9 cellular contexts compared by ENCODE assay signal in the genomic region with DNA sequence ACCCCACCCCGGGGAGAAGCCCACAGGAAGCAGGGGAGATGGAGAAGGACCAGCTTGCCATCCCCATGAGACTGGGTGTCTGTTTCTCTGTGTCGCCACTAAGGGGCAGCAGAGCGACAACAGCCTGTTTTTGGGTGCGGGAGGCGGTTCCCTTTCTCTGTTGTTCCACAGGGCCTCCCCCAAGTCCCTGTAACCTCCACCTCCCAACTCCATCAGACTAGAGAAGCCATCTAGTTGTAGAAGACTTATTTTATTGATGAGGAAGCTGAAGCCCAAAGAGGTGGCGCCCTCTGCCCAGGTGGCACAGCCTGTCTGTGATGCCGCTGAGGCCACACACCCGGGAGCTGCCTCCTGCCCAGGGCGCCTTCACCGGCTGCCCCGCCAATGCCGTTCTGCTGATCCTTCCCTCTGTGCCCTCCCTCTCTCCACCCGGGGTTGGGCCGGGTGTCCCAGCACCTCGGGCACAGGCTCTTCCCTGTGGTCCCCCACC. TPM values are rescaled to one million over a fixed set of nuclear protein-coding genes. Genes with fewer than 3 reads are reported as not detected.
DNase-seq lines count a peak whose midpoint lies in the region; ATAC-seq, FAIRE-seq and TF ChIP-seq lines count a peak whose summit lies in the region.
"Had no signal": no experiment of that assay in that cellular context is flagged by ENCODE, and none has a peak within 500 bp of the region (broad histone marks: within the 10 kb centered on the region; RNA-seq: fewer than 3 reads in every experiment).

No MANE protein-coding gene starts in this region.

- H3K9me3 Mint-ChIP-seq in activated T-helper 1 cell treated with anti-CD3 and anti-CD28 coated beads, Interleukin-12 subunit alpha, Interleukin-12 subunit beta, Interleukin-2, Interleukin-4 antibody, amounts not matched to agents 30 ng/mL and 10 ng/mL and 1 ng/mL, durations not matched to agents 14 hours and 24 hours and 36 hours, result no peaks in the 10 kb centered on the region
- H3K9me3 Mint-ChIP-seq: T-helper 1 cell treated with Interleukin-12 subunit alpha and Interleukin-12 subunit beta and Interleukin-4 antibody, amounts not matched to agents 30 μg/mL and 1 μg/mL, for 36 hours had no signal

- no peaks in the 10 kb centered on the region for H4K20me1 ChIP-seq in osteoblast (ENCODE audit: insufficient read depth, low read length)

- H3K27me3 ChIP-seq in osteoblast (ENCODE audit: insufficient read depth, low read length), result no peaks in the 10 kb centered on the region

- no peak for FAIRE-seq in RCC 7860 (lab: Jason Lieb, UNC)

- H3K4me1 Mint-ChIP-seq in activated T-helper 1 cell treated with anti-CD3 and anti-CD28 coated beads, Interleukin-12 subunit alpha, Interleukin-12 subunit beta, Interleukin-2, Interleukin-4 antibody, amounts not matched to agents 30 ng/mL and 10 ng/mL and 1 ng/mL, durations not matched to agents 14 hours and 24 hours and 36 hours (ENCODE audit: low read depth), result no peaks in the 10 kb centered on the region

- intact Hi-C loops in activated T-helper 1 cell treated with anti-CD3 and anti-CD28 coated beads, Interleukin-12 subunit alpha, Interleukin-12 subunit beta, Interleukin-2, Interleukin-4 antibody, amounts not matched to agents 30 ng/mL and 10 ng/mL and 1 ng/mL, durations not matched to agents 14 hours and 24 hours and 36 hours (cut with micrococcal nuclease), result loop anchor here (1.0 to 5.0 kb wide), 3 partner anchors 24 to 163 kb away; no protein-coding TSS in a partner anchor

- no peaks in the 10 kb centered on the region for H3K36me3 Mint-ChIP-seq in activated T-helper 1 cell treated with anti-CD3 and anti-CD28 coated beads, Interleukin-12 subunit alpha, Interleukin-12 subunit beta, Interleukin-2, Interleukin-4 antibody, amounts not matched to agents 30 ng/mL and 10 ng/mL and 1 ng/mL, durations not matched to agents 14 hours and 24 hours and 36 hours (ENCODE audit: low read depth)

- no peak overlapping the region for H3K27ac Mint-ChIP-seq in activated T-helper 1 cell treated with anti-CD3 and anti-CD28 coated beads, Interleukin-12 subunit alpha, Interleukin-12 subunit beta, Interleukin-2, Interleukin-4 antibody, amounts not matched to agents 30 ng/mL and 10 ng/mL and 1 ng/mL, durations not matched to agents 14 hours and 24 hours and 36 hours
- H3K27ac Mint-ChIP-seq: T-helper 1 cell treated with Interleukin-12 subunit alpha and Interleukin-12 subunit beta and Interleukin-4 antibody, amounts not matched to agents 30 μg/mL and 1 μg/mL, for 36 hours had no signal

- H3K4me3 ChIP-seq in osteoblast (ENCODE audit: insufficient read depth, low read length), result no peak overlapping the region

- peak overlapping the region; percentile 99 for H3K27ac ChIP-seq in osteoblast (ENCODE audit: low read depth, low read length)

- no peak overlapping the region for H3K4me3 Mint-ChIP-seq in activated T-helper 1 cell treated with anti-CD3 and anti-CD28 coated beads, Interleukin-12 subunit alpha, Interleukin-12 subunit beta, Interleukin-2, Interleukin-4 antibody, amounts not matched to agents 30 ng/mL and 10 ng/mL and 1 ng/mL, durations not matched to agents 14 hours and 24 hours and 36 hours
- H3K4me3 Mint-ChIP-seq: T-helper 1 cell treated with Interleukin-12 subunit alpha and Interleukin-12 subunit beta and Interleukin-4 antibody, amounts not matched to agents 30 μg/mL and 1 μg/mL, for 36 hours had no signal

- TF ChIP-seq CTCF in osteoblast (IDR thresholded peaks at IDR 0.05; ENCODE audit: extremely low read depth, low read depth, low read length), result peak; percentile 72

- H3K27me3 Mint-ChIP-seq in activated T-helper 1 cell treated with anti-CD3 and anti-CD28 coated beads, Interleukin-12 subunit alpha, Interleukin-12 subunit beta, Interleukin-2, Interleukin-4 antibody, amounts not matched to agents 30 ng/mL and 10 ng/mL and 1 ng/mL, durations not matched to agents 14 hours and 24 hours and 36 hours (ENCODE audit: insufficient read depth), result peaks cover 6% of the 10 kb centered on the region

- peak overlapping the region; percentile 60 for H2AFZ ChIP-seq in osteoblast (ENCODE audit: low read length)

- peak; percentile 49 for ATAC-seq in HG03432 (IDR thresholded peaks at IDR 0.05; ENCODE audit: unreplicated experiment)
- ATAC-seq in GM19328 (IDR thresholded peaks at IDR 0.05; ENCODE audit: unreplicated experiment), result no peak

- no peak overlapping the region for H3K4me2 ChIP-seq in osteoblast (ENCODE audit: insufficient read depth, low read length)

- DNase-seq in D341Med (ENCODE audit: low spot score) (peak; percentile 82), RCC 7860 (ENCODE audit: low spot score) (peak; percentile 25), fibroblast of peridontal ligament (ENCODE audit: extremely low read depth) (peak; percentile 66), osteoblast (ENCODE audit: insufficient read length, low spot score, missing footprints) (peak; percentile 97), ecto neural progenitor cell (ENCODE audit: low spot score) (no peak)
- peak; percentile 64 for DNase-seq in activated T-helper 1 cell treated with anti-CD3 and anti-CD28 coated beads, Interleukin-12 subunit alpha, Interleukin-12 subunit beta, Interleukin-2, Interleukin-4 antibody, amounts not matched to agents 30 ng/mL and 10 ng/mL and 1 ng/mL, durations not matched to agents 14 hours and 24 hours and 36 hours (ENCODE audit: low spot score)

- no peaks in the 10 kb centered on the region for H3K9me3 ChIP-seq in osteoblast (ENCODE audit: low read depth, low read length)

- H3K36me3 ChIP-seq in osteoblast (ENCODE audit: insufficient read depth, low read length), result no peaks in the 10 kb centered on the region

- H3K4me1 ChIP-seq in osteoblast (ENCODE audit: insufficient read depth, low read length), result peaks cover 45% of the 10 kb centered on the region

- peaks cover 4% of the 10 kb centered on the region for H3K79me2 ChIP-seq in osteoblast (ENCODE audit: insufficient read depth, low read length)

RNA-seq across cellular contexts. Expression of gene CCDC9B, which starts 3.9 kb away (rescaled TPM):
- total RNA-seq in activated T-helper 1 cell treated with anti-CD3 and anti-CD28 coated beads, Interleukin-12 subunit alpha, Interleukin-12 subunit beta, Interleukin-2, Interleukin-4 antibody, amounts not matched to agents 30 ng/mL and 10 ng/mL and 1 ng/mL, durations not matched to agents 14 hours and 24 hours and 36 hours, result 0.21 and 0.24 TPM in 2 replicates
- total RNA-seq in osteoblast, result 18.3 and 23.9 TPM in 2 replicates

RNA-seq across cellular contexts. Expression of gene PHGR1, which starts 6.2 kb away (rescaled TPM):
- total RNA-seq in activated T-helper 1 cell treated with anti-CD3 and anti-CD28 coated beads, Interleukin-12 subunit alpha, Interleukin-12 subunit beta, Interleukin-2, Interleukin-4 antibody, amounts not matched to agents 30 ng/mL and 10 ng/mL and 1 ng/mL, durations not matched to agents 14 hours and 24 hours and 36 hours, result not detected in 2 replicates
- total RNA-seq in osteoblast, result not detected in 2 replicates

RNA-seq across cellular contexts. Expression of gene DISP2, which starts 13.3 kb away (rescaled TPM):
- total RNA-seq in activated T-helper 1 cell treated with anti-CD3 and anti-CD28 coated beads, Interleukin-12 subunit alpha, Interleukin-12 subunit beta, Interleukin-2, Interleukin-4 antibody, amounts not matched to agents 30 ng/mL and 10 ng/mL and 1 ng/mL, durations not matched to agents 14 hours and 24 hours and 36 hours, result 0.02 and 0.54 TPM in 2 replicates
- 0.29 and 0.36 TPM in 2 replicates for total RNA-seq in osteoblast

RNA-seq across cellular contexts. Expression of gene INAFM2, which starts 21.2 kb away (rescaled TPM):
- total RNA-seq in activated T-helper 1 cell treated with anti-CD3 and anti-CD28 coated beads, Interleukin-12 subunit alpha, Interleukin-12 subunit beta, Interleukin-2, Interleukin-4 antibody, amounts not matched to agents 30 ng/mL and 10 ng/mL and 1 ng/mL, durations not matched to agents 14 hours and 24 hours and 36 hours, result 19.2 and 25.1 TPM in 2 replicates
- 16.8 and 17.7 TPM in 2 replicates for total RNA-seq in osteoblast

RNA-seq across cellular contexts. Expression of gene PLCB2, which starts 36.9 kb away (rescaled TPM):
- 88.5 and 89.0 TPM in 2 replicates for total RNA-seq in activated T-helper 1 cell treated with anti-CD3 and anti-CD28 coated beads, Interleukin-12 subunit alpha, Interleukin-12 subunit beta, Interleukin-2, Interleukin-4 antibody, amounts not matched to agents 30 ng/mL and 10 ng/mL and 1 ng/mL, durations not matched to agents 14 hours and 24 hours and 36 hours
- under 0.01 TPM in 2 replicates for total RNA-seq in osteoblast

Comparison
In these comparisons a context has a peak if more than half of its experiments do, and no peak if none do; other contexts are left out.
1. RNA of gene CCDC9B, which starts 3.9 kb away (total RNA-seq): 18.3 to 23.9 TPM in osteoblast; 0.21 to 0.24 TPM in activated T-helper 1 cell treated with anti-CD3 and anti-CD28 coated beads, Interleukin-12 subunit alpha, Interleukin-12 subunit beta, Interleukin-2, Interleukin-4 antibody, amounts not matched to agents 30 ng/mL and 10 ng/mL and 1 ng/mL, durations not matched to agents 14 hours and 24 hours and 36 hours; every median in the first group is over 10 times any median in the second.